In the genomic region with DNA sequence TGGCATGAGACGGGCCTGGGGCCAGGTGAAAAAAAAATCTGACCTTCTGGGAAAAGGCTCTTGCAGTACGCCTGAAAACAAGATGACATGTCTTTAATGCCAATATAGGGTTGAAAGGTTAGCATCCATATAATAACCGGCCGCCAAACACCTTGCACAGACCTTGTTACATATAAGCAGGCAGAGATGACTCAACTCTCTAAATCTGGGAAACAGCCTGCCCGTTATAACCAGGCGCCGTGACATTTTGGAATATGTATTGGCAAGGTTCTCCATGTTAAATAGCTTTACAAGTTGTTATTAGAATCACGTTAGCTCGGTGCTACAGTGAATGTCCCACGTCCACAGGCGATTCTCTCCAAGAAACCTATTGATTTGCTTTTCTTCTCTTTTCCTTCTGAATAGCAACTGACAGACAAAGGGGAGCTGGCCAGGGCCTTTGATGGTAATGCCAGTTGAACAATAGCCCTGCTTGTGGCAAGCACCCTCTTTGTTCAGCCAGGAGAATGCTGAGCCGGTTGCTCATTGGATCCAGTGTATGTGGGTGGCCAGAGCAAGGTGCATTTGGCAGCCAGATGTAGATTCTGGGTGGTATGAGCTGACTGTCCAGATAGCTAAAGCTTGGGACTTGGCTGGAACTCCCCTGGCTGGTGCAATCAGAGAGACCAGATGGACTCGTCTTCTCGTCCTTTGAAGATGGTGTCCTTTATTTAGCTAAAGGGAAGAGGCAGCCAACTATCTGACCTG, we compare ENCODE assay signal across 16 cellular contexts.
DNase-seq lines count a peak whose midpoint lies in the region; ATAC-seq lines count a peak whose summit lies in the region.
"Had no signal": no experiment of that assay in that cellular context is flagged by ENCODE, and none has a peak within 500 bp of the region (broad histone marks: within the 10 kb centered on the region; RNA-seq: fewer than 3 reads in every experiment).

No MANE protein-coding gene starts in this region.

- DNase-seq in Ammon's horn (ENCODE audit: low spot score) (peak; percentile 47), RPMI7951 (ENCODE audit: low read depth) (peak; percentile 3), head of caudate nucleus (peak in 33 of 42 donors; percentile 9 to 66 (median 29)), occipital lobe (lab: John Stamatoyannopoulos, UW) (peak; percentile 16)
- DNase-seq in activated naive CD4-positive, alpha-beta T cell (lab: John Stamatoyannopoulos, UW): no peak
- DNase-seq: activated CD4-positive, CD25-positive, alpha-beta regulatory T cell treated with anti-CD3 and anti-CD28 coated beads, Interleukin-2, amount 50 U/mL, for 72 hours; activated CD8-positive, alpha-beta memory T cell treated with anti-CD3 and anti-CD28 coated beads, Interleukin-2, amount 50 U/mL, for 4 hours; activated naive CD4-positive, alpha-beta T cell treated with anti-CD3 and anti-CD28 coated beads, Interleukin-2, amount 50 U/mL, for 16 hours; NK-92 treated with Interleukin-12 subunit alpha and Interleukin-12 subunit beta, amount 100 ng/mL, for 24 hours; Right ventricle myocardium superior; stimulated activated CD4-positive, alpha-beta T cell treated with anti-CD3 and anti-CD28 coated beads, Interleukin-1b, Interleukin-23, amount 100 ng/mL, for 48 hours; T-helper 2 cell; thyroid gland had no signal

- intact Hi-C loops in head of caudate nucleus (cut with DNase I): no loop called here

- ATAC-seq in GM18498 (IDR thresholded peaks at IDR 0.05; ENCODE audit: unreplicated experiment): no peak
- no peak for ATAC-seq in GM21381 (IDR thresholded peaks at IDR 0.05; ENCODE audit: unreplicated experiment)
- no peak for ATAC-seq in GM21423 (IDR thresholded peaks at IDR 0.05; ENCODE audit: unreplicated experiment)

Comparison
In these comparisons a context has a peak if more than half of its experiments do, and no peak if none do; other contexts are left out.
1. DNase-seq: peak in Ammon's horn (single experiment), RPMI7951 (single experiment), head of caudate nucleus (33 of 42) and occipital lobe (single experiment); none in activated naive CD4-positive, alpha-beta T cell (0 of 4).